8 cellular contexts compared by ENCODE assay signal in the genomic region with DNA sequence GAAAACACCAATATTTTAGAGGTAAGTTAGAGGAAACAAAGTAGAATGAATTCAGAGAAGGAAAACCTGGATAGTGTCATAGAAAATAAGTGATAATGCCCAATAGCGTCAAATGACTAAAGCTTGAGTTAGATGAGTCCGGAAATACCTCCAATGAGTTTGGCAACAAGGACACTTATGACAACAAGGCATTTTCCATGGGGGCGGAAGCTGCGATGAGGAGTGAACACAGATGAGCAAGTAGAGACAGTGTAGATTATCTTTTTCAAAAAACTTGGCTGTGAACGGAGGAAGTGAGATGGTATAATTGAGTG. TPM values are rescaled to one million over a fixed set of nuclear protein-coding genes. Genes with fewer than 3 reads are reported as not detected.
A peak's percentile ranks its signal among the peaks of the same experiment; 100 is the strongest.
DNase-seq lines count a peak whose midpoint lies in the region; ATAC-seq and TF ChIP-seq lines count a peak whose summit lies in the region.

No MANE protein-coding gene starts in this region.

- peak overlapping the region; percentile 96; the same call in 1 of the 2 replicates for H3K27ac Mint-ChIP-seq in GM23338

- H2AFZ ChIP-seq in GM23338 = peak overlapping the region; percentile 96

- H3K36me3 ChIP-seq in GM23338 (ENCODE audit: insufficient read depth) = no peaks in the 10 kb centered on the region
- H3K36me3 ChIP-seq in SK-N-MC (ENCODE audit: insufficient read depth, low read length) = no peaks in the 10 kb centered on the region
- no peaks in the 10 kb centered on the region for H3K36me3 ChIP-seq in skeletal muscle satellite cell (ENCODE audit: insufficient read depth, low read length)

- no peaks in the 10 kb centered on the region for H3K9me3 ChIP-seq in SK-N-MC (ENCODE audit: low read depth, low read length)
- H3K9me3 ChIP-seq in skeletal muscle satellite cell (replicated peaks; ENCODE audit: low read length) = no peaks in the 10 kb centered on the region

- peaks cover 41% of the 10 kb centered on the region for H3K79me2 ChIP-seq in GM23338 (replicated peaks; ENCODE audit: insufficient read depth)

- TF ChIP-seq CTCF in GM23338 (conservative IDR thresholded peaks at IDR 0.05; ENCODE audit: low read depth in 2 of 2) = no peak
- TF ChIP-seq CTCF in fibroblast of the aortic adventitia (IDR thresholded peaks at IDR 0.05; ENCODE audit: insufficient read depth, low read length) = no peak

- no peak overlapping the region for H3K9ac ChIP-seq in SK-N-MC (ENCODE audit: insufficient read length)
- peak overlapping the region; percentile 97 for H3K9ac ChIP-seq in skeletal muscle satellite cell (ENCODE audit: low read depth, low read length)

- no peak for ATAC-seq in GM23338

- DNase-seq in GM23338 (ENCODE audit: low spot score) = no peak
- no peak for DNase-seq in SK-N-MC (ENCODE audit: low read depth, low spot score)
- no peak for DNase-seq in fibroblast of the aortic adventitia (ENCODE audit: low read depth)
- no peak for DNase-seq in Ammon's horn (ENCODE audit: low spot score)
- no peak for DNase-seq in activated CD4-positive, alpha-beta T cell treated with anti-CD3 and anti-CD28 coated beads, Interleukin-2, amount 50 U/mL, for 1 hour
- DNase-seq in OCI-M2 (lab: John Stamatoyannopoulos, UW; ENCODE audit: unreplicated experiment) = no peak
- DNase-seq in NCI-H526 treated with DMSO at 0.1 percent for 48 hours (lab: John Stamatoyannopoulos, UW) = no peak

- H3K27me3 Mint-ChIP-seq in GM23338 (ENCODE audit: insufficient read depth, low read depth, poor library complexity) = peaks cover 14% of the 10 kb centered on the region

- peaks cover 20% of the 10 kb centered on the region for H3K9me3 Mint-ChIP-seq in GM23338

- peaks cover 11% of the 10 kb centered on the region for H3K9me2 ChIP-seq in GM23338 (ENCODE audit: insufficient read depth)

- H3K4me2 ChIP-seq in GM23338 = peak overlapping the region; percentile 98
- peak overlapping the region; percentile 84 for H3K4me2 ChIP-seq in skeletal muscle satellite cell (ENCODE audit: low read length)

- peak overlapping the region; percentile 93 for H3K4me3 Mint-ChIP-seq in GM23338

- no peaks in the 10 kb centered on the region; the same call in none of the 2 replicates for H3F3A ChIP-seq in GM23338 (replicated peaks; ENCODE audit: low read depth)

- peaks cover 20% of the 10 kb centered on the region for H3K4me1 Mint-ChIP-seq in GM23338

- peak overlapping the region; percentile 93 for H3K4me3 ChIP-seq in GM23338
- peak overlapping the region; percentile 86 for H3K4me3 ChIP-seq in SK-N-MC
- H3K4me3 ChIP-seq in fibroblast of the aortic adventitia (ENCODE audit: low read depth, low read length) = peak overlapping the region; percentile 94
- H3K4me3 ChIP-seq in skeletal muscle satellite cell (ENCODE audit: low read length) = peak overlapping the region; percentile 86

- H3K4me1 ChIP-seq in GM23338 (ENCODE audit: insufficient read depth) = peaks cover 14% of the 10 kb centered on the region
- H3K4me1 ChIP-seq in skeletal muscle satellite cell (ENCODE audit: control insufficient read depth, insufficient read depth, low read length) = peaks cover 9% of the 10 kb centered on the region

- H4K20me1 ChIP-seq in GM23338 (replicated peaks; ENCODE audit: insufficient read depth) = peaks cover 6% of the 10 kb centered on the region; the same call in 1 of the 2 replicates

- H3K36me3 Mint-ChIP-seq in GM23338 (ENCODE audit: low read depth) = peaks cover 20% of the 10 kb centered on the region

- H3K27me3 ChIP-seq in GM23338 (ENCODE audit: insufficient read depth) = no peaks in the 10 kb centered on the region
- H3K27me3 ChIP-seq in skeletal muscle satellite cell (ENCODE audit: control insufficient read depth, insufficient read depth, low read length) = peaks cover 5% of the 10 kb centered on the region

- no peak overlapping the region for H3K27ac ChIP-seq in GM23338 (ENCODE audit: low read depth)
- H3K27ac ChIP-seq in SK-N-MC = no peak overlapping the region

TF ChIP-seq in GM23338, 12 proteins besides CTCF, POLR2A, EP300 and RAD21:
- TF ChIP-seq CREB1 (CRISPR knock-in tag; IDR thresholded peaks at IDR 0.05; ENCODE audit: low read depth) = no peak
- no peak for TF ChIP-seq ZNF331 (CRISPR knock-in tag; IDR thresholded peaks at IDR 0.05; ENCODE audit: low read depth)
- no peak for TF ChIP-seq JUNB (IDR thresholded peaks at IDR 0.05; ENCODE audit: unreplicated experiment)
- no peak for TF ChIP-seq EZH2phosphoT487 (IDR thresholded peaks at IDR 0.05; ENCODE audit: unreplicated experiment)
- no peak for TF ChIP-seq POLR2AphosphoS5 (IDR thresholded peaks at IDR 0.05; ENCODE audit: low read depth)
- no peak for TF ChIP-seq NANOG (IDR thresholded peaks at IDR 0.05; ENCODE audit: borderline replicate concordance)
- TF ChIP-seq STAT1 (IDR thresholded peaks at IDR 0.05; ENCODE audit: unreplicated experiment) = no peak
- TF ChIP-seq ETS1 (IDR thresholded peaks at IDR 0.05) = no peak
- TF ChIP-seq, protein P1, sequence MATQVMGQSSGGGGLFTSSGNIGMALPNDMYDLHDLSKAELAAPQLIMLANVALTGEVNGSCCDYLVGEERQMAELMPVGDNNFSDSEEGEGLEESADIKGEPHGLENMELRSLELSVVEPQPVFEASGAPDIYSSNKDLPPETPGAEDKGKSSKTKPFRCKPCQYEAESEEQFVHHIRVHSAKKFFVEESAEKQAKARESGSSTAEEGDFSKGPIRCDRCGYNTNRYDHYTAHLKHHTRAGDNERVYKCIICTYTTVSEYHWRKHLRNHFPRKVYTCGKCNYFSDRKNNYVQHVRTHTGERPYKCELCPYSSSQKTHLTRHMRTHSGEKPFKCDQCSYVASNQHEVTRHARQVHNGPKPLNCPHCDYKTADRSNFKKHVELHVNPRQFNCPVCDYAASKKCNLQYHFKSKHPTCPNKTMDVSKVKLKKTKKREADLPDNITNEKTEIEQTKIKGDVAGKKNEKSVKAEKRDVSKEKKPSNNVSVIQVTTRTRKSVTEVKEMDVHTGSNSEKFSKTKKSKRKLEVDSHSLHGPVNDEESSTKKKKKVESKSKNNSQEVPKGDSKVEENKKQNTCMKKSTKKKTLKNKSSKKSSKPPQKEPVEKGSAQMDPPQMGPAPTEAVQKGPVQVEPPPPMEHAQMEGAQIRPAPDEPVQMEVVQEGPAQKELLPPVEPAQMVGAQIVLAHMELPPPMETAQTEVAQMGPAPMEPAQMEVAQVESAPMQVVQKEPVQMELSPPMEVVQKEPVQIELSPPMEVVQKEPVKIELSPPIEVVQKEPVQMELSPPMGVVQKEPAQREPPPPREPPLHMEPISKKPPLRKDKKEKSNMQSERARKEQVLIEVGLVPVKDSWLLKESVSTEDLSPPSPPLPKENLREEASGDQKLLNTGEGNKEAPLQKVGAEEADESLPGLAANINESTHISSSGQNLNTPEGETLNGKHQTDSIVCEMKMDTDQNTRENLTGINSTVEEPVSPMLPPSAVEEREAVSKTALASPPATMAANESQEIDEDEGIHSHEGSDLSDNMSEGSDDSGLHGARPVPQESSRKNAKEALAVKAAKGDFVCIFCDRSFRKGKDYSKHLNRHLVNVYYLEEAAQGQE (IDR thresholded peaks at IDR 0.05; ENCODE audit: unreplicated experiment) = no peak
- no peak for TF ChIP-seq EZH2 (IDR thresholded peaks at IDR 0.05; ENCODE audit: low read depth, unreplicated experiment)

RNA-seq across cellular contexts. Expression of gene R3HCC1L, which starts 0.4 kb away (rescaled TPM):
- 13.6 and 15.8 TPM in 2 replicates for total RNA-seq in GM23338 (2014; rRNA removed; shearing (Covaris generic))
- 7.2 and 9.3 TPM in 2 replicates for polyA plus RNA-seq in GM23338 (2016; fragmentation: Nextera tagmentation; extraction: Ambion mirVana)
- total RNA-seq in fibroblast of the aortic adventitia (ENCODE audit: low replicate concordance) = 10.8 and 19.6 TPM in 2 replicates
- total RNA-seq in skeletal muscle satellite cell (2012; rRNA removed) = 10.5 and 13.2 TPM in 2 replicates
